Comparison of ENCODE assay signal across 13 cellular contexts in the genomic region with DNA sequence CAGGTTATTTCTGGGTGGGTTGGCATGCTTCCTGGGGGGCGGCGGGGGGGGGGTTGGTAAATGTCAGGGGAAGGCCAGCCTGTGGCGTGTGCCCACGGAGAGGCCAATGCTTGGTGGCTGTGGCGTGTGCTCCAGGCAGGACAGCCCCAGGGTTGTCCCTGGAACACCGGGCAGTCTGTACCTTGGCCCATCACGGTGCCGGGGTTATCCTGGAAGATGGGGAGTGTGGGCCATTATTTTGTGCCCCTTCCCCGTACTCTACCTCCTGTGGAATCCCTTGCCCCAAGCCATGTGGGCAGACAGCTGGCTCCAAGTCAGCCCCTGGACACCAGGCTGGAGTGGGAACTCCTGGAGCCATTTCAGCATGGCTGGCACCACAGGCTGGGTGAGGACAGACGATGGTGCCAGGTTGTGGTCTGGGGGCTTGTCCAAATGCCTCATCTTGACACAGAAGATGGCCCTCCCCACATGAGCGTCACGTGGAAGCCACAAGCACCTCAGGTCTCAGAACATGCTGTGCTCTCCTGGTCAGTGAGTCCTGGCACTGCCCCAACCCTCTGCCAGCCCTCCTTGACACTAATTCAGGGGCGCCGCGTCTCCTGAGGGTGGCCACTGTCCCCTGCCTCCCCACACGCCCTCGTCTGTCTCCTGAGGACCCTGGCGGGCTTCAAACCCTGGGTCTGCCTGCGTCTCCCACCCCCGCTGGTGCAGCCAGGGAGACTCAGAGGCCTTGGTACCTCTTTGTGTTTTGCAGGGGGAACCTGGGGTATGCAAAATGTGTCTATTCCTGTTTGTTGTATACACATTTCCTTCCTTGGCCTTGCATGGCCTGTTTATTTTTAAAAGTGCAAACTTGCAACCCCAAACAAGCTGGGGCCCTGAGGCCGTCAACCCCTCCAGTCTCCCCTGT. TPM values are rescaled to one million over a fixed set of nuclear protein-coding genes. Genes with fewer than 3 reads are reported as not detected.
DNase-seq lines count a peak whose midpoint lies in the region; ATAC-seq and TF ChIP-seq lines count a peak whose summit lies in the region.
"Had no signal": no experiment of that assay in that cellular context is flagged by ENCODE, and none has a peak within 500 bp of the region (broad histone marks: within the 10 kb centered on the region; RNA-seq: fewer than 3 reads in every experiment).

No MANE protein-coding gene starts in this region.

- intact Hi-C loops in lower lobe of right lung (cut with DNase I): no loop called here
- intact Hi-C loops in thyroid gland (cut with DNase I): no loop called here

- H3K4me3 ChIP-seq in lower lobe of right lung (no peak overlapping the region), thyroid gland (replicated peaks in 1 of 3) (no peak overlapping the region)

- TF ChIP-seq CTCF in RWPE1 (conservative IDR thresholded peaks at IDR 0.05; ENCODE audit: low read depth) (no peak), lower lobe of right lung (IDR thresholded peaks at IDR 0.05) (no peak), thyroid gland (IDR thresholded peaks at IDR 0.05) (no peak)

- POLR2A ChIA-PET in RWPE1 (lab: Yijun Ruan, JAX; ENCODE audit: low non-redundant PET): no interaction called here

- H3K27ac ChIP-seq in RWPE1 (peak overlapping the region; percentile 99), lower lobe of right lung (peak overlapping the region; percentile 14), thyroid gland (peak overlapping the region; percentile 73 to 90 (median 77))

- no peak for ATAC-seq in activated CD8-positive, alpha-beta memory T cell treated with anti-CD3 and anti-CD28 coated beads, Interleukin-2, amount 10 ng/mL, durations not matched to agents 7 days and 5 days
- ATAC-seq in lower lobe of right lung (no peak), HG03045 (IDR thresholded peaks at IDR 0.05; ENCODE audit: unreplicated experiment) (no peak)

- H3K9me3 ChIP-seq in lower lobe of right lung: no peaks in the 10 kb centered on the region
- H3K9me3 ChIP-seq in thyroid gland: no peaks in the 10 kb centered on the region
- H3K9me3 ChIP-seq: tibial artery had no signal

- H3K27me3 ChIP-seq in lower lobe of right lung (ENCODE audit: low read depth) (no peaks in the 10 kb centered on the region), thyroid gland (no peaks in the 10 kb centered on the region)

- peak overlapping the region; percentile 57 for H3K27ac Mint-ChIP-seq in activated CD8-positive, alpha-beta memory T cell treated with anti-CD3 and anti-CD28 coated beads, Interleukin-2, amount 10 ng/mL, durations not matched to agents 7 days and 5 days

- peak in 1 of 2 donors; percentile 40 for TF ChIP-seq POLR2A in thyroid gland (IDR thresholded peaks at IDR 0.05)

- CTCF ChIA-PET in activated CD8-positive, alpha-beta memory T cell treated with anti-CD3 and anti-CD28 coated beads, Interleukin-2, amount 10 ng/mL, durations not matched to agents 7 days and 5 days (lab: Charles Lee): interaction anchor here (1.1 kb wide), 1 partner anchor 105 kb away, joined by 3 read pairs; no protein-coding TSS in a partner anchor
- CTCF ChIA-PET in RWPE1 (lab: Yijun Ruan, JAX): no interaction called here

- H3K36me3 ChIP-seq in lower lobe of right lung (peaks cover 22% of the 10 kb centered on the region), thyroid gland (no peaks in the 10 kb centered on the region)

- no peak overlapping the region for H3K4me3 Mint-ChIP-seq in activated CD8-positive, alpha-beta memory T cell treated with anti-CD3 and anti-CD28 coated beads, Interleukin-2, amount 10 ng/mL, durations not matched to agents 7 days and 5 days

- no peaks in the 10 kb centered on the region for H3K27me3 Mint-ChIP-seq in activated CD8-positive, alpha-beta memory T cell treated with anti-CD3 and anti-CD28 coated beads, Interleukin-2, amount 10 ng/mL, durations not matched to agents 7 days and 5 days

- peaks cover 11% of the 10 kb centered on the region for H3K36me3 Mint-ChIP-seq in activated CD8-positive, alpha-beta memory T cell treated with anti-CD3 and anti-CD28 coated beads, Interleukin-2, amount 10 ng/mL, durations not matched to agents 7 days and 5 days

- no peaks in the 10 kb centered on the region for H3K9me3 Mint-ChIP-seq in activated CD8-positive, alpha-beta memory T cell treated with anti-CD3 and anti-CD28 coated beads, Interleukin-2, amount 10 ng/mL, durations not matched to agents 7 days and 5 days (ENCODE audit: low read depth)

- peaks cover 71% of the 10 kb centered on the region for H3K4me1 ChIP-seq in lower lobe of right lung
- peaks cover 88 to 92% of the 10 kb centered on the region in 2 donors for H3K4me1 ChIP-seq in thyroid gland

- H3K4me1 Mint-ChIP-seq in activated CD8-positive, alpha-beta memory T cell treated with anti-CD3 and anti-CD28 coated beads, Interleukin-2, amount 10 ng/mL, durations not matched to agents 7 days and 5 days: peaks cover 36% of the 10 kb centered on the region

- DNase-seq in activated CD8-positive, alpha-beta memory T cell treated with anti-CD3 and anti-CD28 coated beads, Interleukin-2, amount 10 ng/mL, durations not matched to agents 7 days and 5 days: no peak
- no peak for DNase-seq in activated CD8-positive, alpha-beta memory T cell treated with anti-CD3 and anti-CD28 coated beads, Interleukin-2, amount 50 U/mL, for 4 hours
- DNase-seq in RWPE1 (ENCODE audit: low spot score) (no peak), lower lobe of right lung (no peak), thyroid gland (peak; percentile 86 to 96), NCI-H526 treated with DMSO at 0.1 percent for 48 hours (lab: John Stamatoyannopoulos, UW) (no peak), NCI-H1105 (lab: John Stamatoyannopoulos, UW) (no peak)
- DNase-seq: EL, midbrain, NCI-H1048, NCI-H446 treated with DMSO at 0.1 percent for 48 hours had no signal

- WGBS in thyroid gland, 2 donors: 57 to 61% methylated on average over 12 to 13 of the region's 21 CpGs

RNA-seq across cellular contexts. Expression of a gene that starts 4.3 kb away (rescaled TPM):
- total RNA-seq in activated CD8-positive, alpha-beta memory T cell treated with anti-CD3 and anti-CD28 coated beads, Interleukin-2, amount 10 ng/mL, durations not matched to agents 7 days and 5 days: 100 to 1,000 TPM; 119 to 148 TPM
- total RNA-seq in lower lobe of right lung (81.9 TPM), thyroid gland (10 to 100 TPM; 42.1 to 75.5 (median 44.2) TPM)

RNA-seq across cellular contexts. Expression of a gene that starts 20.5 kb away (rescaled TPM):
- total RNA-seq in activated CD8-positive, alpha-beta memory T cell treated with anti-CD3 and anti-CD28 coated beads, Interleukin-2, amount 10 ng/mL, durations not matched to agents 7 days and 5 days: 10 to 100 TPM; 70.2 to 73.9 TPM
- total RNA-seq in lower lobe of right lung: 63.4 TPM
- total RNA-seq in thyroid gland: 10 to 100 TPM; 27.1 to 79.9 (median 50.9) TPM

RNA-seq across cellular contexts. Expression of a gene that starts 40.4 kb away (rescaled TPM):
- total RNA-seq in activated CD8-positive, alpha-beta memory T cell treated with anti-CD3 and anti-CD28 coated beads, Interleukin-2, amount 10 ng/mL, durations not matched to agents 7 days and 5 days: 100 to 1,000 TPM; 120 to 139 TPM
- total RNA-seq in lower lobe of right lung (146 TPM), thyroid gland (10 to 100 TPM; 47.3 to 91.2 (median 88.7) TPM)

Comparison
In these comparisons a context has a peak if more than half of its experiments do, and no peak if none do; other contexts are left out.
1. DNase-seq: peak in thyroid gland (2 of 2); none in activated CD8-positive, alpha-beta memory T cell treated with anti-CD3 and anti-CD28 coated beads, Interleukin-2, amount 10 ng/mL, durations not matched to agents 7 days and 5 days (single experiment), activated CD8-positive, alpha-beta memory T cell treated with anti-CD3 and anti-CD28 coated beads, Interleukin-2, amount 50 U/mL, for 4 hours (single experiment), RWPE1 (single experiment), lower lobe of right lung (single experiment), NCI-H526 treated with DMSO at 0.1 percent for 48 hours (single experiment) and NCI-H1105 (single experiment).
2. H3K27ac ChIP-seq: peak in every context shown above with its lines; median percentile 99 in RWPE1; 77 in thyroid gland; 14 in lower lobe of right lung.